1 cellular context compared by ENCODE assay signal in genomic region chr10:80755893-80756292, GRCh38.
TF ChIP-seq lines count a peak whose summit lies in the region.

No MANE protein-coding gene starts in this region.

TF ChIP-seq in K562, 482 proteins besides CTCF, POLR2A, EP300 and RAD21 (continued from another document):
- TF ChIP-seq DEAF1 (CRISPR knock-in tag; IDR thresholded peaks at IDR 0.05), result no peak
- no peak for TF ChIP-seq BCOR (IDR thresholded peaks at IDR 0.05)
- TF ChIP-seq ADNP (tag; IDR thresholded peaks at IDR 0.05), result no peak
- TF ChIP-seq CBFA2T2 (conservative IDR thresholded peaks at IDR 0.05), result peak; percentile 56
- peak; percentile 40; the same call in 1 of the 2 replicates for TF ChIP-seq PML (IDR thresholded peaks at IDR 0.05; ENCODE audit: low read length)
- peak; percentile 84 for TF ChIP-seq TEAD4 (IDR thresholded peaks at IDR 0.05; ENCODE audit: low read length)
- no peak for TF ChIP-seq TEAD4 (CRISPR knock-in tag; IDR thresholded peaks at IDR 0.05; ENCODE audit: borderline replicate concordance)
